In the genomic region with DNA sequence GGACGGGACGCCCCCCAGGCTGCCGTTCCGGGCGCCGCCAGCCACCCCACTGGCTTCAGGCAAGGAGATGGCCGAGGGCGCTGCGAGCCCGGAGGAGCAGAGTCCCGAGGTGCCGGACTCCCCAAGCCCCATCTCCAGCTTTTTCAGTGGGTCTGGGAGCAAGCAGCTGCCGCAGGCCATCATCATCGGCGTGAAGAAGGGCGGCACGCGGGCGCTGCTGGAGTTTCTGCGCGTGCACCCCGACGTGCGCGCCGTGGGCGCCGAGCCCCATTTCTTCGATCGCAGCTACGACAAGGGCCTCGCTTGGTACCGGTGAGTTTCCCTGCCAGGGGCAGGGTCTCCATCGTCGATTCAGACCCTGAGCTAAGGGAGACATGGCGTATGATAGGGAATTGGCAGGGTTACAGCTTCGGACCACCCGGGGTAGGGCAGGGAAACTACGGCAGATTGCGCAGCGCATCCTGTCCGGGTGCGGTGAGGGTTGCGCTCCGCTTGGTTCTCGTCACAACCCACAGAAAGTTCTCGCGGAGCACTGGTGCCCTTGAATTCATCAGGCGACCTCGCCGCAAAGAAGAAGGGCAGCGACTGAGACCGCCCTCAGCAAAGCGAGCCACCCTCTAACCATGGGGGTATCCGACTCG, we compare ENCODE assay signal across 8 cellular contexts. TPM values are rescaled to one million over a fixed set of nuclear protein-coding genes. Genes with fewer than 3 reads are reported as not detected.
A peak's percentile ranks its signal among the peaks of the same experiment; 100 is the strongest.
DNase-seq lines count a peak whose midpoint lies in the region; ATAC-seq and TF ChIP-seq lines count a peak whose summit lies in the region.

No MANE protein-coding gene starts in this region.

- H3K27ac Mint-ChIP-seq in activated T-helper 17 cell treated with anti-CD3 and anti-CD28 coated beads, Interleukin-2, amount 50 U/mL, for 72 hours, result no peak overlapping the region

- TF ChIP-seq POLR2A in GM19193 (IDR thresholded peaks at IDR 0.05; ENCODE audit: extremely low read depth, insufficient read depth, insufficient read length), result peak; percentile 49

- DNase-seq in NCI-H69 (lab: John Stamatoyannopoulos, UW), result peak; percentile 40
- DNase-seq in glomerular visceral epithelial cell (ENCODE audit: extremely low spot score), result peak; percentile 57
- no peak for DNase-seq in retinal pigment epithelial cell (ENCODE audit: low read depth)
- no peak for DNase-seq in globus pallidus (ENCODE audit: low spot score)
- no peak for DNase-seq in omental fat pad (ENCODE audit: low spot score)

- H3K36me3 Mint-ChIP-seq in activated T-helper 17 cell treated with anti-CD3 and anti-CD28 coated beads, Interleukin-2, amount 50 U/mL, for 72 hours (ENCODE audit: low read depth), result peaks cover 17% of the 10 kb centered on the region

- peak; percentile 29 for ATAC-seq in activated T-helper 17 cell treated with anti-CD3 and anti-CD28 coated beads, Interleukin-2, amount 50 U/mL, for 72 hours (replicated peaks)
- ATAC-seq in GM21576 (IDR thresholded peaks at IDR 0.05; ENCODE audit: unreplicated experiment) (no peak), omental fat pad (ENCODE audit: low FRiP score) (no peak)

- H3K4me3 ChIP-seq in retinal pigment epithelial cell (ENCODE audit: low read length), result peak overlapping the region; percentile 94

- H3K9me3 Mint-ChIP-seq in activated T-helper 17 cell treated with anti-CD3 and anti-CD28 coated beads, Interleukin-2, amount 50 U/mL, for 72 hours, result no peaks in the 10 kb centered on the region

- TF ChIP-seq CTCF in retinal pigment epithelial cell (conservative IDR thresholded peaks at IDR 0.05; ENCODE audit: low read depth, low read length) (no peak), omental fat pad (IDR thresholded peaks at IDR 0.05) (no peak)

- peaks cover 7% of the 10 kb centered on the region for H3K27me3 Mint-ChIP-seq in activated T-helper 17 cell treated with anti-CD3 and anti-CD28 coated beads, Interleukin-2, amount 50 U/mL, for 72 hours

- peaks cover 39% of the 10 kb centered on the region for H3K4me1 Mint-ChIP-seq in activated T-helper 17 cell treated with anti-CD3 and anti-CD28 coated beads, Interleukin-2, amount 50 U/mL, for 72 hours

- H3K4me3 Mint-ChIP-seq in activated T-helper 17 cell treated with anti-CD3 and anti-CD28 coated beads, Interleukin-2, amount 50 U/mL, for 72 hours, result peak overlapping the region; percentile 98

RNA-seq across cellular contexts. Expression of a gene that starts 1.0 kb away (rescaled TPM):
- total RNA-seq in activated T-helper 17 cell treated with anti-CD3 and anti-CD28 coated beads, Interleukin-2, amount 50 U/mL, for 72 hours, result 10 to 100 TPM; 10.7 to 14.5 TPM
- 1 to 10 TPM; 1.3 to 5.8 (median 4.8) TPM for total RNA-seq in omental fat pad

Comparison
In these comparisons a context has a peak if more than half of its experiments do, and no peak if none do; other contexts are left out.
1. DNase-seq: peak in NCI-H69 (single experiment) and glomerular visceral epithelial cell (single experiment); none in retinal pigment epithelial cell (single experiment), globus pallidus (single experiment) and omental fat pad (single experiment).